ENCODE assay signal across 8 cellular contexts in the genomic region with DNA sequence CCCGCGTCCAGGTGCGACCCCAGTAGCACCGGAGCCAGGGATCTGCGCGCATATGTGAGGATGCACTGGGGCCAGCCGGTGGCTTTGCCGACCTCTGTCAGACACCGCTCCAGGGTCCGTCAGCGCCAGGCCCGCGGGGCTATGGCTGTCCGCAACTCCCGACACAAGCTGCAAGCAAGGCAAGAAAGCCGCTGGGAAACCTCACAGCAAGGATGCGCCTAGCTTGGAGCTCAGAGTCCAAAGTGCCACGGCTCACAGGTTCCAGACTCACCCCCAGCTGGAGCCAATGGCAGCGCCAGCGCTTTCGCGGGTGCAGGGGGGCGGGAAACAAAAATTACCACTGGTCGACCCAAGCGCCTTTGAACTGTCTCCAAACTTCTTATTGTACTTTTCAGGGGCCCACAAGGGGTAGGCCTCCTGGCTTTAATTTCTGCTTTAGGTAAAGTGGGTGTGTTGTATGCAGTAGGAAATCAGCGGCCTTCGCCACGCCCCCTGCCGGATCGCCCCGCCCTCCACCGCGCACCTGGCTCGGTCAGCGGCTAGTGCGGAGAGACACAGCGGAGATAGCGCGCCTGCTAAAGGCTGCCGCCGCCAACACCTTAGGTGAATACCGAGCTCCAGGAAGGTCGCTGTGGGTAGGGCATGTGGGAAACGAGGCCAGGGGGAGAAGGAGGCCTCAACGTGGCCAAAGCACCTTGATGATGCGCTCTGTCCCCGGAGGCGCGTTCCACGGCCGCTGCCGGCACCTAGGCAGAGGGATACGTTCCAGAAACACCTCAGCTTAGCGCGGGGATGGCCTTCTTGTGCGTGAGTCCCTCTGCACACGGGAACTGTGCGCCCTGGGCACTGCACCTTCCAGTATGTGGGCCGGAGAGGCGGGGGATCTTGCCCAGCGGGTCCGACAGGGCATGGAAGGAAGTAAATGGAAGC.
DNase-seq lines count a peak whose midpoint lies in the region; ATAC-seq, FAIRE-seq and TF ChIP-seq lines count a peak whose summit lies in the region.

No MANE protein-coding gene starts in this region.

- H3K9me3 ChIP-seq in esophagus muscularis mucosa: no peaks in the 10 kb centered on the region

- 23% methylated on average over 29 of the region's 62 CpGs for WGBS in esophagus muscularis mucosa

- H3K36me3 ChIP-seq in esophagus muscularis mucosa: no peaks in the 10 kb centered on the region

- ATAC-seq in HG03571 (IDR thresholded peaks at IDR 0.05; ENCODE audit: unreplicated experiment): no peak

- H3K27me3 ChIP-seq in esophagus muscularis mucosa: peaks cover 0 to 56% (median 13%) of the 10 kb centered on the region in 4 donors

- TF ChIP-seq EP300 in esophagus muscularis mucosa (IDR thresholded peaks at IDR 0.05): no peak

- no peak for TF ChIP-seq POLR2A in esophagus muscularis mucosa (IDR thresholded peaks at IDR 0.05; ENCODE audit: low read depth)

- H3K4me3 ChIP-seq in esophagus muscularis mucosa: peak overlapping the region in 3 of 4 donors; percentile 5 to 20 (median 16)

- peaks cover 3 to 9% (median 8%) of the 10 kb centered on the region in 4 donors for H3K4me1 ChIP-seq in esophagus muscularis mucosa

- FAIRE-seq in D721Med (lab: Jason Lieb, UNC): no peak

- no peak overlapping the region for H3K27ac ChIP-seq in esophagus muscularis mucosa (replicated peaks in 1 of 4)

- intact Hi-C loops in esophagus muscularis mucosa (cut with DNase I): no loop called here

- peak; percentile 51 to 71 for DNase-seq in NCI-H2081 (lab: John Stamatoyannopoulos, UW)
- no peak for DNase-seq in NCI-H2081 treated with DMSO at 0.1 percent for 48 hours (lab: John Stamatoyannopoulos, UW)
- DNase-seq in activated CD8-positive, alpha-beta memory T cell treated with anti-CD3 and anti-CD28 coated beads for 1 hour (ENCODE audit: extremely low read depth in 1 of 2, low read depth in 1 of 2): peak; percentile 48 to 72
- DNase-seq in esophagus muscularis mucosa (ENCODE audit: extremely low spot score): no peak
- peak; percentile 84 for DNase-seq in stimulated activated CD4-positive, alpha-beta T cell treated with anti-CD3 and anti-CD28 coated beads, Interleukin-15, amount 100 ng/mL, for 24 hours
- DNase-seq in DMS114 treated with DMSO at 0.1 percent for 48 hours (lab: John Stamatoyannopoulos, UW; ENCODE audit: unreplicated experiment): no peak
- DNase-seq in D721Med (ENCODE audit: insufficient read length, low spot score): no peak

- TF ChIP-seq CTCF in esophagus muscularis mucosa (IDR thresholded peaks at IDR 0.05): no peak
- TF ChIP-seq CTCF in D721Med (IDR thresholded peaks at IDR 0.05; ENCODE audit: insufficient read depth, missing control alignments): no peak

Comparison
In these comparisons a context has a peak if more than half of its experiments do, and no peak if none do; other contexts are left out.
1. DNase-seq: peak in NCI-H2081 (2 of 2), activated CD8-positive, alpha-beta memory T cell treated with anti-CD3 and anti-CD28 coated beads for 1 hour (2 of 2) and stimulated activated CD4-positive, alpha-beta T cell treated with anti-CD3 and anti-CD28 coated beads, Interleukin-15, amount 100 ng/mL, for 24 hours (single experiment); none in NCI-H2081 treated with DMSO at 0.1 percent for 48 hours (single experiment), esophagus muscularis mucosa (single experiment), DMS114 treated with DMSO at 0.1 percent for 48 hours (single experiment) and D721Med (single experiment).